35 cellular contexts compared by ENCODE assay signal in genomic region chrX:106680716-106681115, GRCh38. TPM values are rescaled to one million over a fixed set of nuclear protein-coding genes. Genes with fewer than 3 reads are reported as not detected.
"Had no signal": no experiment of that assay in that cellular context is flagged by ENCODE, and none has a peak within 500 bp of the region (broad histone marks: within the 10 kb centered on the region; RNA-seq: fewer than 3 reads in every experiment).

No MANE protein-coding gene starts in this region.

- H3K36me3 ChIP-seq: MG63 had no signal

- H3K9me3 ChIP-seq: MG63 had no signal

- H3K4me2 ChIP-seq: KMS-11 had no signal

- H3K4me3 ChIP-seq: MG63 had no signal

- H3K27me3 ChIP-seq: MG63 had no signal

- H3K9ac ChIP-seq: KMS-11 had no signal

- H3K27ac ChIP-seq: KMS-11 had no signal

- DNase-seq: Karpas-422, Kasumi-1, KG1, MG63, MM.1S, MV-4-11, NCI-H1048, NCI-H1092, NCI-H1092 treated with DMSO at 0.1 percent for 48 hours, NCI-H1105, NCI-H1105 treated with DMSO at 0.1 percent for 48 hours, NCI-H1417, NCI-H1417 treated with DMSO at 0.1 percent for 48 hours, NCI-H1436, NCI-H1436 treated with DMSO at 0.1 percent for 48 hours, NCI-H146, NCI-H1694, NCI-H1694 treated with DMSO at 0.1 percent for 48 hours, NCI-H187, NCI-H187 treated with DMSO at 0.1 percent for 48 hours, NCI-H1930, NCI-H2029, NCI-H2029 treated with DMSO at 0.1 percent for 48 hours, NCI-H2081, NCI-H2081 treated with DMSO at 0.1 percent for 48 hours, NCI-H2107, NCI-H2171, NCI-H2171 treated with DMSO at 0.1 percent for 48 hours, NCI-H2227 treated with DMSO at 0.1 percent for 48 hours, NCI-H226, NCI-H345, NCI-H446, NCI-H446 treated with DMSO at 0.1 percent for 48 hours had no signal

RNA-seq across cellular contexts. Expression of gene RNF128, which starts 45.8 kb away (rescaled TPM):
- total RNA-seq: NCI-H460 had no signal
